ENCODE assay signal across 22 cellular contexts in the genomic region with DNA sequence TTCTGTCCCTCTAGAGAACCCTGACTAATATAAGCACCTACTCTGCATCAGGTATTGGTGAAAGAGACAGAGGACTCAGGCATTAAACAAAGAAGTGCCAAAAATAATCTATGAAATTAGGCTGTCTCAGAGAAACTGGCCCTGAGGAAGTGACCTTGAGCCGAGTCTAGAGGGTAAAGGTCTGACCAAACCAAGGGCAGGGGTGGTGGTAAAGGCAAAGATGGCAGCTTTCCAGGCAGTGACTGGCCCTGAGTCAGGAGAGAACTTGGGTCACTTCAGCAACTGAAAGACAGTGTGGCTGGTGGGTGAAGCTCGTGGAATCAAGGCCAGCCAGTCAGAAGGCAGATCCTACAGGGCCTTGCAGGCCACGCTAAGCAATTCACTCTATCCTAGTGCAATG. TPM values are rescaled to one million over a fixed set of nuclear protein-coding genes. Genes with fewer than 3 reads are reported as not detected.
DNase-seq lines count a peak whose midpoint lies in the region; ATAC-seq and TF ChIP-seq lines count a peak whose summit lies in the region.
"Had no signal": no experiment of that assay in that cellular context is flagged by ENCODE, and none has a peak within 500 bp of the region (broad histone marks: within the 10 kb centered on the region; RNA-seq: fewer than 3 reads in every experiment).

No MANE protein-coding gene starts in this region.

- no peak overlapping the region for H3K27ac Mint-ChIP-seq in activated CD8-positive, alpha-beta memory T cell treated with anti-CD3 and anti-CD28 coated beads, Interleukin-2, amount 10 ng/mL, durations not matched to agents 7 days and 5 days
- H3K27ac Mint-ChIP-seq: activated T-helper 2 cell treated with anti-CD3 and anti-CD28 coated beads, Interferon-gamma antibody, Interleukin-2, Interleukin-4, amounts not matched to agents 10 μg/mL and 5 μg/mL and 100 μg/mL, durations not matched to agents 14 hours and 24 hours and 36 hours; nephron; T-helper 2 cell treated with Interferon-gamma antibody and Interleukin-4, amounts not matched to agents 5 μg/mL and 100 μg/mL, for 36 hours had no signal

- TF ChIP-seq CTCF in fibroblast of mammary gland (conservative IDR thresholded peaks at IDR 0.05; ENCODE audit: control insufficient read depth, insufficient read depth, low read depth, low read length), result no peak
- no peak for TF ChIP-seq CTCF in neutrophil (IDR thresholded peaks at IDR 0.05)

- ATAC-seq in activated CD8-positive, alpha-beta memory T cell treated with anti-CD3 and anti-CD28 coated beads, Interleukin-2, amount 10 ng/mL, durations not matched to agents 7 days and 5 days, result no peak
- ATAC-seq in HG03342 (IDR thresholded peaks at IDR 0.05; ENCODE audit: unreplicated experiment), result no peak
- ATAC-seq: heart left ventricle; stimulated activated naive CD8-positive, alpha-beta T cell treated with anti-CD3 and anti-CD28 coated beads, Interleukin-15, amount 100 ng/mL, for 72 hours had no signal

- CTCF ChIA-PET in activated CD8-positive, alpha-beta memory T cell treated with anti-CD3 and anti-CD28 coated beads, Interleukin-2, amount 10 ng/mL, durations not matched to agents 7 days and 5 days (lab: Charles Lee), result interaction anchor here (1.6 to 2.0 kb wide), 2 partner anchors 11 to 15 kb away, joined by 4 to 6 read pairs; no protein-coding TSS in a partner anchor

- peaks cover 34 to 47% (median 43%) of the 10 kb centered on the region in 10 experiments for H3K4me1 ChIP-seq in BLaER1 treated with 17β-estradiol and CSF1 and Interleukin-3, amounts not matched to agents 10 nM and 100 nM
- H3K4me1 ChIP-seq in neutrophil (ENCODE audit: control insufficient read depth in 1 of 2, insufficient read depth in 1 of 2, low read depth in 1 of 2, low read length in 1 of 2), result peaks cover 40 to 42% of the 10 kb centered on the region in 2 experiments

- H3K4me1 Mint-ChIP-seq in activated CD8-positive, alpha-beta memory T cell treated with anti-CD3 and anti-CD28 coated beads, Interleukin-2, amount 10 ng/mL, durations not matched to agents 7 days and 5 days, result peaks cover 31% of the 10 kb centered on the region

- H3K27me3 ChIP-seq in BLaER1 treated with 17β-estradiol and CSF1 and Interleukin-3, amounts not matched to agents 10 nM and 100 nM, result no peaks in the 10 kb centered on the region
- H3K27me3 ChIP-seq in neutrophil, result no peaks in the 10 kb centered on the region
- H3K27me3 ChIP-seq: heart left ventricle, SJSA1, upper lobe of left lung had no signal

- no peak overlapping the region for H3K9ac ChIP-seq in BLaER1 treated with 17β-estradiol and CSF1 and Interleukin-3, amounts not matched to agents 10 nM and 100 nM

- H3K27ac ChIP-seq in BLaER1 treated with 17β-estradiol and CSF1 and Interleukin-3, amounts not matched to agents 10 nM and 100 nM, result peak overlapping the region in 5 of 11 experiments; percentile 3 to 38 (median 27); a peak in 4 of 22 replicates
- H3K27ac ChIP-seq in neutrophil, result peak overlapping the region; percentile 72
- H3K27ac ChIP-seq: SJSA1, upper lobe of left lung had no signal

- H3K9me3 Mint-ChIP-seq in activated CD8-positive, alpha-beta memory T cell treated with anti-CD3 and anti-CD28 coated beads, Interleukin-2, amount 10 ng/mL, durations not matched to agents 7 days and 5 days (ENCODE audit: low read depth), result peaks cover 2% of the 10 kb centered on the region
- H3K9me3 Mint-ChIP-seq: nephron had no signal

- H3K4me3 ChIP-seq in BLaER1 treated with 17β-estradiol and CSF1 and Interleukin-3, amounts not matched to agents 10 nM and 100 nM, result no peak overlapping the region
- no peak overlapping the region for H3K4me3 ChIP-seq in fibroblast of mammary gland (ENCODE audit: control insufficient read depth, low read depth, low read length)
- H3K4me3 ChIP-seq in neutrophil (ENCODE audit: low read depth in 1 of 2, low read length in 1 of 2), result no peak overlapping the region
- H3K4me3 ChIP-seq: heart left ventricle, SJSA1, upper lobe of left lung had no signal

- no peak overlapping the region for H3K4me3 Mint-ChIP-seq in activated CD8-positive, alpha-beta memory T cell treated with anti-CD3 and anti-CD28 coated beads, Interleukin-2, amount 10 ng/mL, durations not matched to agents 7 days and 5 days
- H3K4me3 Mint-ChIP-seq: nephron; T-helper 2 cell treated with Interferon-gamma antibody and Interleukin-4, amounts not matched to agents 5 μg/mL and 100 μg/mL, for 36 hours had no signal

- no peaks in the 10 kb centered on the region for H3K36me3 ChIP-seq in BLaER1 treated with 17β-estradiol and CSF1 and Interleukin-3, amounts not matched to agents 10 nM and 100 nM
- H3K36me3 ChIP-seq in neutrophil, result no peaks in the 10 kb centered on the region
- H3K36me3 ChIP-seq: heart left ventricle, SJSA1, upper lobe of left lung had no signal

- peak overlapping the region in 10 of 11 experiments; percentile 47 to 85 (median 64); a peak in 21 of 22 replicates for H3K4me2 ChIP-seq in BLaER1 treated with 17β-estradiol and CSF1 and Interleukin-3, amounts not matched to agents 10 nM and 100 nM

- peak; percentile 38 for DNase-seq in LoVo (ENCODE audit: low spot score)
- DNase-seq in fibroblast of mammary gland (ENCODE audit: low read depth), result peak; percentile 45
- DNase-seq in activated CD8-positive, alpha-beta memory T cell treated with anti-CD3 and anti-CD28 coated beads, Interleukin-2, amount 10 ng/mL, durations not matched to agents 7 days and 5 days, result no peak
- no peak for DNase-seq in T-helper 9 cell
- no peak for DNase-seq in NCI-H1105 treated with DMSO at 0.1 percent for 48 hours (lab: John Stamatoyannopoulos, UW)
- DNase-seq: ACHN; activated CD4-positive, CD25-positive, alpha-beta regulatory T cell; amniotic stem cell; caudate nucleus; COR-L47; effector memory CD4-positive, alpha-beta T cell; heart left ventricle; NCI-H1048; stimulated activated naive CD8-positive, alpha-beta T cell treated with anti-CD3 and anti-CD28 coated beads, Interleukin-15, amount 100 ng/mL, for 72 hours; upper lobe of left lung had no signal

- H3K9me3 ChIP-seq in BLaER1 treated with 17β-estradiol and CSF1 and Interleukin-3, amounts not matched to agents 10 nM and 100 nM (replicated peaks in 1 of 11), result peaks cover 0 to 12% (median 4%) of the 10 kb centered on the region in 11 experiments; a peak in 5 of 22 replicates
- no peaks in the 10 kb centered on the region for H3K9me3 ChIP-seq in neutrophil
- H3K9me3 ChIP-seq: heart left ventricle, SJSA1, upper lobe of left lung had no signal

- H3K27me3 Mint-ChIP-seq in activated CD8-positive, alpha-beta memory T cell treated with anti-CD3 and anti-CD28 coated beads, Interleukin-2, amount 10 ng/mL, durations not matched to agents 7 days and 5 days, result no peaks in the 10 kb centered on the region
- H3K27me3 Mint-ChIP-seq: stimulated activated naive CD8-positive, alpha-beta T cell treated with anti-CD3 and anti-CD28 coated beads, Interleukin-15, amount 100 ng/mL, for 72 hours had no signal

- no peaks in the 10 kb centered on the region for H4K20me1 ChIP-seq in BLaER1 treated with 17β-estradiol and CSF1 and Interleukin-3, amounts not matched to agents 10 nM and 100 nM

- H3K36me3 Mint-ChIP-seq in activated CD8-positive, alpha-beta memory T cell treated with anti-CD3 and anti-CD28 coated beads, Interleukin-2, amount 10 ng/mL, durations not matched to agents 7 days and 5 days, result peaks cover 11% of the 10 kb centered on the region

RNA-seq across cellular contexts. Expression of gene CDKL1, which starts 30.6 kb away (rescaled TPM):
- 10 to 100 TPM; 13.5 to 17.6 TPM for total RNA-seq in activated CD8-positive, alpha-beta memory T cell treated with anti-CD3 and anti-CD28 coated beads, Interleukin-2, amount 10 ng/mL, durations not matched to agents 7 days and 5 days

RNA-seq across cellular contexts. Expression of gene DMAC2L, which starts 54.0 kb away (rescaled TPM):
- 10 to 100 TPM; 13.3 to 16.1 TPM for total RNA-seq in activated CD8-positive, alpha-beta memory T cell treated with anti-CD3 and anti-CD28 coated beads, Interleukin-2, amount 10 ng/mL, durations not matched to agents 7 days and 5 days

RNA-seq across cellular contexts. Expression of gene L2HGDH, which starts 54.1 kb away (rescaled TPM):
- total RNA-seq in activated CD8-positive, alpha-beta memory T cell treated with anti-CD3 and anti-CD28 coated beads, Interleukin-2, amount 10 ng/mL, durations not matched to agents 7 days and 5 days, result 10 to 100 TPM; 13.5 to 15.0 TPM

Comparison
In these comparisons a context has a peak if more than half of its experiments do, and no peak if none do; other contexts are left out.
1. DNase-seq: peak in LoVo (single experiment) and fibroblast of mammary gland (single experiment); none in activated CD8-positive, alpha-beta memory T cell treated with anti-CD3 and anti-CD28 coated beads, Interleukin-2, amount 10 ng/mL, durations not matched to agents 7 days and 5 days (single experiment), T-helper 9 cell (single experiment) and NCI-H1105 treated with DMSO at 0.1 percent for 48 hours (single experiment).